In genomic region chr15:96320703-96321421, GRCh38 we compare ENCODE assay signal across 12 cellular contexts. TPM values are rescaled to one million over a fixed set of nuclear protein-coding genes. Genes with fewer than 3 reads are reported as not detected.
A peak's percentile ranks its signal among the peaks of the same experiment; 100 is the strongest.
DNase-seq lines count a peak whose midpoint lies in the region; ATAC-seq, FAIRE-seq and TF ChIP-seq lines count a peak whose summit lies in the region.
"Had no signal": no experiment of that assay in that cellular context is flagged by ENCODE, and none has a peak within 500 bp of the region (broad histone marks: within the 10 kb centered on the region; RNA-seq: fewer than 3 reads in every experiment).

No MANE protein-coding gene starts in this region.

- H3K4me3 ChIP-seq in GM12878 (peak overlapping the region; percentile 47), kidney (ENCODE audit: low read length in 2 of 2) (peak overlapping the region; percentile 81 to 97), retinal pigment epithelial cell (ENCODE audit: low read length) (peak overlapping the region; percentile 56)
- H3K4me3 ChIP-seq: BLaER1 had no signal

- H3K4me1 ChIP-seq in GM12878 (ENCODE audit: control insufficient read depth, insufficient read depth, low read length) (no peaks in the 10 kb centered on the region), kidney (ENCODE audit: control insufficient read depth in 1 of 2, insufficient read depth in 1 of 2, low read depth in 1 of 2, low read length in 2 of 2) (peaks cover 5 to 6% of the 10 kb centered on the region in 2 donors)
- H3K4me1 ChIP-seq: BLaER1 had no signal

- H3K27ac ChIP-seq in GM12878 (ENCODE audit: control insufficient read depth, insufficient read depth) (no peak overlapping the region), kidney (ENCODE audit: low read depth in 2 of 2, low read length in 2 of 2) (peak overlapping the region; percentile 95 to 96)
- H3K27ac ChIP-seq: BLaER1 had no signal

- H4K20me1 ChIP-seq in GM12878 (ENCODE audit: control insufficient read depth, insufficient read depth): no peaks in the 10 kb centered on the region

- H2AFZ ChIP-seq in GM12878 (ENCODE audit: control insufficient read depth, low read depth, low read length): no peak overlapping the region

- CTCF ChIA-PET in Calu3 (lab: Charles Lee): interaction anchor here (0.6 to 2.0 kb wide), 7 partner anchors 9 to 1061 kb away, joined by 3 to 9 read pairs (median 5); no protein-coding TSS in a partner anchor
- CTCF ChIA-PET in GM12878 (lab: Yijun Ruan, JAX): interaction anchor here (0.5 to 2.2 kb wide), 7 partner anchors 8 to 525 kb away, joined by 3 to 10 read pairs (median 3); no protein-coding TSS in a partner anchor

- H3K79me2 ChIP-seq in GM12878 (ENCODE audit: control insufficient read depth, insufficient read depth, low read length): no peaks in the 10 kb centered on the region

- POLR2A ChIA-PET in GM12878 (lab: Charles Lee): interaction anchor here (0.6 to 3.8 kb wide), 12 partner anchors 10 to 1033 kb away, joined by 3 to 17 read pairs (median 4); partner anchors contain the start of gene NR2F2

- H3K36me3 ChIP-seq in GM12878 (ENCODE audit: control insufficient read depth in 2 of 2, insufficient read depth in 2 of 2, low read length in 1 of 2): no peaks in the 10 kb centered on the region
- H3K36me3 ChIP-seq in kidney (ENCODE audit: control insufficient read depth in 1 of 2, insufficient read depth in 2 of 2, low read length in 2 of 2): no peaks in the 10 kb centered on the region
- H3K36me3 ChIP-seq: BLaER1 had no signal

- in situ Hi-C loops in GM12878 (cut with MboI): loop anchor here (10.0 kb wide), 1 partner anchor 914 kb away; no protein-coding TSS in a partner anchor

- peaks cover 0 to 15% of the 10 kb centered on the region in 2 experiments; a peak in 2 of 4 replicates for H3K27me3 ChIP-seq in GM12878 (replicated peaks in 1 of 2; ENCODE audit: control insufficient read depth in 2 of 2, insufficient read depth in 2 of 2, low read length in 1 of 2)

- H3K4me1 Mint-ChIP-seq in Calu3 (ENCODE audit: low read depth, unreplicated experiment): peaks cover 48% of the 10 kb centered on the region
- H3K4me1 Mint-ChIP-seq: T-helper 17 cell had no signal

- H3K27me3 Mint-ChIP-seq in Calu3 (ENCODE audit: unreplicated experiment): no peaks in the 10 kb centered on the region

- peaks cover 82% of the 10 kb centered on the region for H3K36me3 Mint-ChIP-seq in Calu3 (ENCODE audit: insufficient read depth, unreplicated experiment)

- H3K27ac Mint-ChIP-seq in Calu3 (ENCODE audit: unreplicated experiment): peak overlapping the region; percentile 98
- H3K27ac Mint-ChIP-seq: T-helper 17 cell had no signal

- TF ChIP-seq RAD21 in GM12878 (IDR thresholded peaks at IDR 0.05; ENCODE audit: insufficient read depth, low read depth, low read length): no peak

- BruUV-seq in Calu3 (replicated peaks; lab: Mats Ljungman, UMichigan) (TSS peak; percentile 6), GM12878 (replicated peaks; lab: Mats Ljungman, UMichigan) (no TSS peak)

- RAD21 ChIA-PET in GM12878 (lab: Charles Lee; ENCODE audit: unreplicated experiment): interaction anchor here (0.7 to 4.2 kb wide), 20 partner anchors 9 to 490 kb away, joined by 3 to 23 read pairs (median 4); partner anchors contain the start of gene NR2F2

- 11% methylated on average over 18 of the region's 20 CpGs for WGBS in GM12878 (ENCODE audit: insufficient coverage, insufficient replicate concordance, low lambda C conversion rate, missing lambda C conversion rate)

- TF ChIP-seq CTCF in Calu3 (IDR thresholded peaks at IDR 0.05; ENCODE audit: unreplicated experiment) (no peak), GM12878 (IDR thresholded peaks at IDR 0.05 in 2 of 3, conservative IDR thresholded peaks at IDR 0.05 in 1 of 3; ENCODE audit: control insufficient read depth in 2 of 3, extremely low read depth in 1 of 3, insufficient read depth in 1 of 3, low read depth in 3 of 3, low read length in 3 of 3) (no peak), kidney (IDR thresholded peaks at IDR 0.05; ENCODE audit: borderline replicate concordance, extremely low read depth, insufficient read depth) (no peak), retinal pigment epithelial cell (conservative IDR thresholded peaks at IDR 0.05; ENCODE audit: low read depth, low read length) (no peak)

- no peaks in the 10 kb centered on the region for H3K9me3 Mint-ChIP-seq in Calu3 (ENCODE audit: low read depth, unreplicated experiment)

- no peak overlapping the region for H3K4me3 Mint-ChIP-seq in Calu3 (ENCODE audit: low read depth, unreplicated experiment)
- H3K4me3 Mint-ChIP-seq: T-helper 17 cell had no signal

- SMC1A ChIA-PET in GM12878 (lab: Charles Lee; ENCODE audit: uncharacterized antibody, unreplicated experiment): interaction anchor here (0.5 to 3.8 kb wide), 22 partner anchors 10 to 1647 kb away, joined by 3 to 26 read pairs (median 4); no protein-coding TSS in a partner anchor

- no peak for TF ChIP-seq EP300 in GM12878 (IDR thresholded peaks at IDR 0.05; ENCODE audit: borderline replicate concordance in 1 of 2, control insufficient read depth in 1 of 2, low read depth in 2 of 2, low read length in 2 of 2)

- H3K4me2 ChIP-seq in GM12878 (ENCODE audit: control insufficient read depth, insufficient read depth): peak overlapping the region; percentile 55; the same call in 1 of the 2 replicates
- H3K4me2 ChIP-seq: BLaER1 had no signal

- intact Hi-C loops in Calu3 (cut with micrococcal nuclease; ENCODE audit: unreplicated experiment) (loop anchor here (1.0 to 10.0 kb wide), 2 partner anchors 22 to 856 kb away; no protein-coding TSS in a partner anchor), GM12878 (cut with micrococcal nuclease; ENCODE audit: unreplicated experiment) (no loop called here), kidney (cut with DNase I) (no loop called here), head of caudate nucleus (cut with DNase I) (no loop called here)

- no peak for TF ChIP-seq POLR2A in GM12878 (IDR thresholded peaks at IDR 0.05; ENCODE audit: low read depth, low read length)

- DNase-seq in Calu3: peak; percentile 42
- no peak for DNase-seq in GM12878 (ENCODE audit: low read depth, low spot score)
- no peak for DNase-seq in kidney
- no peak for DNase-seq in retinal pigment epithelial cell (ENCODE audit: low read depth)
- no peak for DNase-seq in head of caudate nucleus
- DNase-seq: KG1, NCI-H82, T-helper 17 cell had no signal

- FAIRE-seq in GM12878 (lab: Jason Lieb, UNC) (no peak), kidney (lab: Jason Lieb, UNC) (no peak)

- H3K9me3 ChIP-seq in GM12878 (replicated peaks; ENCODE audit: control insufficient read depth, insufficient read depth, low read length) (no peaks in the 10 kb centered on the region; the same call in 2 of the 3 replicates), kidney (ENCODE audit: control insufficient read depth in 1 of 2, low read length in 2 of 2) (no peaks in the 10 kb centered on the region)

- ATAC-seq in GM12878: no peak
- no peak for ATAC-seq in GM18909 (IDR thresholded peaks at IDR 0.05; ENCODE audit: poor library complexity, unreplicated experiment)
- ATAC-seq in HG03342 (IDR thresholded peaks at IDR 0.05; ENCODE audit: unreplicated experiment): no peak
- no peak for ATAC-seq in HG02610 (IDR thresholded peaks at IDR 0.05; ENCODE audit: unreplicated experiment)
- ATAC-seq: T-helper 17 cell had no signal

- H3K9ac ChIP-seq in GM12878 (ENCODE audit: control insufficient read depth, insufficient read depth, low read length): no peak overlapping the region
- peak overlapping the region; percentile 93 to 98 for H3K9ac ChIP-seq in kidney (ENCODE audit: low read length in 2 of 2)
- H3K9ac ChIP-seq: BLaER1 had no signal

TF ChIP-seq in GM12878, 131 proteins besides CTCF, POLR2A, EP300 and RAD21 (continues in another document):
- TF ChIP-seq RAD51 (IDR thresholded peaks at IDR 0.05) (no peak), POLR2AphosphoS5 (IDR thresholded peaks at IDR 0.05; ENCODE audit: low read length) (no peak), BCL11A (IDR thresholded peaks at IDR 0.05; ENCODE audit: low read depth, low read length) (no peak), EZH2 (IDR thresholded peaks at IDR 0.05; ENCODE audit: borderline replicate concordance, control insufficient read depth, low read depth, low read length) (no peak), KAT2A (conservative IDR thresholded peaks at IDR 0.05; ENCODE audit: control insufficient read depth, low read depth, low read length) (no peak)

RNA-seq across cellular contexts. Expression of gene NR2F2, which starts 9.6 kb away (rescaled TPM):
- total RNA-seq in Calu3 (2022): 158 and 167 TPM in 2 replicates
- 21.4 and 23.4 TPM in 2 replicates for total RNA-seq in GM12878 (2013; cell fraction: nucleolus; rRNA removed)
- total RNA-seq in GM12878 (2014; rRNA removed): 0.82 and 1.1 TPM in 2 replicates
- 1.7 and 1.9 TPM in 2 replicates for total RNA-seq in GM12878 (2014; rRNA removed; fragmentation: Illumina TruSeq; extraction: Trizol)
- total RNA-seq in GM12878 (2021): 9.4 and 10.1 TPM in 2 replicates
- 0.34 TPM for polyA plus RNA-seq in GM12878 (2011; ENCODE audit: low read depth)
- polyA plus RNA-seq in GM12878 (2011; rRNA removed): 8.7 and 10.0 TPM in 2 replicates
- 13.9 and 14.3 TPM in 2 replicates for polyA plus RNA-seq in GM12878 (2011; cell fraction: cytosol; rRNA removed)
- polyA plus RNA-seq in GM12878 (2011; cell fraction: nucleus; rRNA removed): 14.0 and 17.0 TPM in 2 replicates
- polyA plus RNA-seq in GM12878 (2012): 2.4 and 2.6 TPM in 2 replicates
- 6.9 TPM in 2 replicates for polyA plus RNA-seq in GM12878 (2014; fragmentation: Illumina TruSeq; extraction: Trizol)
- polyA plus RNA-seq in GM12878 (2014; fragmentation: Nextera tagmentation; extraction: Ambion mirVana): 1 to 10 TPM; 2.3 to 3.2 TPM
- 3.7 and 6.6 TPM in 2 replicates for polyA plus RNA-seq in GM12878 (2014; rRNA removed)
- 1 to 10 TPM; 1.8 to 3.1 TPM for polyA plus RNA-seq in GM12878 (2016; fragmentation: Nextera tagmentation; extraction: Ambion mirVana)
- 7.2 and 11.2 TPM in 2 replicates for polyA minus RNA-seq in GM12878 (2011; rRNA and poly(A)+ RNA removed)
- 12.4 and 19.1 TPM in 2 replicates for polyA minus RNA-seq in GM12878 (2011; cell fraction: cytosol; rRNA and poly(A)+ RNA removed)
- polyA minus RNA-seq in GM12878 (2011; cell fraction: nucleus; rRNA and poly(A)+ RNA removed): 9.9 and 15.4 TPM in 2 replicates
- 191 TPM for total RNA-seq in kidney
- polyA plus RNA-seq in kidney (ENCODE audit: insufficient read depth, low read depth, low replicate concordance): 42.5 TPM
- total RNA-seq: T-helper 17 cell had no signal
